Comparison of ENCODE assay signal across 8 cellular contexts in genomic region chr7:45111298-45112223, GRCh38. TPM values are rescaled to one million over a fixed set of nuclear protein-coding genes. Genes with fewer than 3 reads are reported as not detected.
DNase-seq lines count a peak whose midpoint lies in the region; ATAC-seq and TF ChIP-seq lines count a peak whose summit lies in the region.

TSS of gene TBRG4 (minus strand) at chr7:45111697. CDS start at chr7:45109237, 2,460 bp downstream.

- no peak within 1 kb of the TSS for H2AK5ac ChIP-seq in mesenchymal stem cell (ENCODE audit: low read length, severe bottlenecking)

- H3K4me2 ChIP-seq in mesenchymal stem cell (ENCODE audit: low read length, poor library complexity, severe bottlenecking): peak within 1 kb of the TSS; percentile 82

- peak; percentile 21 for TF ChIP-seq CTCF in Calu3 (IDR thresholded peaks at IDR 0.05; ENCODE audit: unreplicated experiment)

- intact Hi-C loops in Calu3 (cut with micrococcal nuclease; ENCODE audit: unreplicated experiment): loop anchor here (1.0 to 5.0 kb wide), 2 partner anchors 109 to 125 kb away; partner anchors contain the start of gene CCM2

- H4K8ac ChIP-seq in mesenchymal stem cell (ENCODE audit: low read length): peak within 1 kb of the TSS; percentile 94

- no peak within 1 kb of the TSS for H2BK12ac ChIP-seq in mesenchymal stem cell (ENCODE audit: low read length in 2 of 2)

- H3K4me1 ChIP-seq in endocrine pancreas (ENCODE audit: control insufficient read depth, insufficient read depth, low read length) (no peaks in the 10 kb centered on the region), mesenchymal stem cell (ENCODE audit: control insufficient read depth, insufficient read depth, low read depth, low read length) (peaks cover 10% of the 10 kb centered on the region)

- peak within 1 kb of the TSS; percentile 86 for H2BK120ac ChIP-seq in mesenchymal stem cell (ENCODE audit: low read depth, low read length)

- peak within 1 kb of the TSS; percentile 96 for H3K4me3 Mint-ChIP-seq in Calu3 (ENCODE audit: low read depth, unreplicated experiment)
- peak within 1 kb of the TSS; percentile 87 for H3K4me3 Mint-ChIP-seq in activated CD8-positive, alpha-beta memory T cell treated with anti-CD3 and anti-CD28 coated beads, Interleukin-2, amount 10 ng/mL, durations not matched to agents 7 days and 5 days

- peaks cover 17% of the 10 kb centered on the region for H3K79me1 ChIP-seq in mesenchymal stem cell (replicated peaks; ENCODE audit: low read length, poor library complexity, severe bottlenecking)

- BruUV-seq in Calu3 (replicated peaks; lab: Mats Ljungman, UMichigan): TSS peak; percentile 94

- no peaks in the 10 kb centered on the region for H3K9me3 Mint-ChIP-seq in Calu3 (ENCODE audit: low read depth, unreplicated experiment)
- H3K9me3 Mint-ChIP-seq in activated CD8-positive, alpha-beta memory T cell treated with anti-CD3 and anti-CD28 coated beads, Interleukin-2, amount 10 ng/mL, durations not matched to agents 7 days and 5 days (ENCODE audit: low read depth): no peaks in the 10 kb centered on the region

- H3K27me3 ChIP-seq in endocrine pancreas (ENCODE audit: control insufficient read depth, insufficient read depth, low read length) (no peaks in the 10 kb centered on the region), mesenchymal stem cell (ENCODE audit: control insufficient read depth in 1 of 2, insufficient read depth in 1 of 2, low read length in 2 of 2) (peaks cover 16 to 19% of the 10 kb centered on the region in 2 experiments)

- H3K4me1 Mint-ChIP-seq in Calu3 (ENCODE audit: low read depth, unreplicated experiment): peaks cover 31% of the 10 kb centered on the region
- H3K4me1 Mint-ChIP-seq in activated CD8-positive, alpha-beta memory T cell treated with anti-CD3 and anti-CD28 coated beads, Interleukin-2, amount 10 ng/mL, durations not matched to agents 7 days and 5 days: peaks cover 41% of the 10 kb centered on the region

- H3K36me3 Mint-ChIP-seq in Calu3 (ENCODE audit: insufficient read depth, unreplicated experiment): peaks cover 55% of the 10 kb centered on the region
- peaks cover 27% of the 10 kb centered on the region for H3K36me3 Mint-ChIP-seq in activated CD8-positive, alpha-beta memory T cell treated with anti-CD3 and anti-CD28 coated beads, Interleukin-2, amount 10 ng/mL, durations not matched to agents 7 days and 5 days

- peak within 1 kb of the TSS; percentile 99 for H4K91ac ChIP-seq in mesenchymal stem cell (ENCODE audit: low read length)

- peak within 1 kb of the TSS; percentile 74 for H3K9ac ChIP-seq in endocrine pancreas (ENCODE audit: control insufficient read depth, insufficient read depth, low read length)
- peak within 1 kb of the TSS; percentile 94 for H3K9ac ChIP-seq in mesenchymal stem cell (ENCODE audit: low read length)

- peak within 1 kb of the TSS in 1 of 2 experiments; percentile 73 for H3K14ac ChIP-seq in mesenchymal stem cell (ENCODE audit: low read length in 2 of 2)

- H3K27ac ChIP-seq in mesenchymal stem cell (ENCODE audit: low read length, poor library complexity, severe bottlenecking): peak within 1 kb of the TSS; percentile 86

- H3K18ac ChIP-seq in mesenchymal stem cell (ENCODE audit: low read depth in 1 of 2, low read length in 2 of 2): peak within 1 kb of the TSS; percentile 97 to 98

- H3K27me3 Mint-ChIP-seq in Calu3 (ENCODE audit: unreplicated experiment): peaks cover 32% of the 10 kb centered on the region
- H3K27me3 Mint-ChIP-seq in activated CD8-positive, alpha-beta memory T cell treated with anti-CD3 and anti-CD28 coated beads, Interleukin-2, amount 10 ng/mL, durations not matched to agents 7 days and 5 days: peaks cover 9% of the 10 kb centered on the region

- peak within 1 kb of the TSS; percentile 21 for H2BK15ac ChIP-seq in mesenchymal stem cell (ENCODE audit: low read depth, poor library complexity, severe bottlenecking)

- peak within 1 kb of the TSS; percentile 69 for H2BK5ac ChIP-seq in mesenchymal stem cell (ENCODE audit: low read depth, low read length, poor library complexity, severe bottlenecking)

- peak within 1 kb of the TSS; percentile 99 for H3K27ac Mint-ChIP-seq in Calu3 (ENCODE audit: unreplicated experiment)
- H3K27ac Mint-ChIP-seq in activated CD8-positive, alpha-beta memory T cell treated with anti-CD3 and anti-CD28 coated beads, Interleukin-2, amount 10 ng/mL, durations not matched to agents 7 days and 5 days: peak within 1 kb of the TSS; percentile 89

- CTCF ChIA-PET in Calu3 (lab: Charles Lee): interaction anchor here (0.7 to 1.6 kb wide), 5 partner anchors 16 to 138 kb away, joined by 3 to 7 read pairs (median 3); no protein-coding TSS in a partner anchor
- CTCF ChIA-PET in activated CD8-positive, alpha-beta memory T cell treated with anti-CD3 and anti-CD28 coated beads, Interleukin-2, amount 10 ng/mL, durations not matched to agents 7 days and 5 days (lab: Charles Lee): interaction anchor here (1.0 to 4.3 kb wide), 5 partner anchors 25 to 253 kb away, joined by 3 to 26 read pairs (median 4); no protein-coding TSS in a partner anchor

- H3K9me3 ChIP-seq in endocrine pancreas (ENCODE audit: control insufficient read depth, low read length) (no peaks in the 10 kb centered on the region), mesenchymal stem cell (ENCODE audit: control insufficient read depth, low read length) (no peaks in the 10 kb centered on the region)

- WGBS in mesenchymal stem cell: under 1% methylated on average over 58 of the region's 64 CpGs

- peak; percentile 98 for DNase-seq in Calu3
- DNase-seq in HUDEP-2 (lab: John Stamatoyannopoulos, UW; ENCODE audit: unreplicated experiment in 76 of 76): peak; percentile 35 to 93 (median 86)
- DNase-seq in NOMO-1 treated with dmso at 0.1 percent for 144 hours (lab: John Stamatoyannopoulos, UW; ENCODE audit: unreplicated experiment): peak; percentile 93
- peak; percentile 96 for DNase-seq in activated CD8-positive, alpha-beta memory T cell treated with anti-CD3 and anti-CD28 coated beads, Interleukin-2, amount 10 ng/mL, durations not matched to agents 7 days and 5 days
- DNase-seq in mesenchymal stem cell: peak; percentile 96
- peak; percentile 90 for DNase-seq in stimulated activated CD8-positive, alpha-beta memory T cell treated with anti-CD3 and anti-CD28 coated beads, Interleukin-12 subunit alpha, Interleukin-12 subunit beta, amount 100 ng/mL, for 4 hours (ENCODE audit: low read depth)

- peak within 1 kb of the TSS; percentile 87 for H2AFZ ChIP-seq in mesenchymal stem cell (ENCODE audit: low read depth, low read length)

- peak within 1 kb of the TSS; percentile 41 to 87 for H3K4ac ChIP-seq in mesenchymal stem cell (ENCODE audit: low read depth in 1 of 2, low read length in 2 of 2)

- H3K36me3 ChIP-seq in endocrine pancreas (ENCODE audit: control insufficient read depth, insufficient read depth, low read length) (peaks cover 6% of the 10 kb centered on the region), mesenchymal stem cell (ENCODE audit: control insufficient read depth in 1 of 2, insufficient read depth in 2 of 2, low read depth in 1 of 2, low read length in 2 of 2) (peaks cover 20 to 28% of the 10 kb centered on the region in 2 experiments)

- ATAC-seq in GM21381 (IDR thresholded peaks at IDR 0.05; ENCODE audit: unreplicated experiment): peak; percentile 94
- peak; percentile 92 for ATAC-seq in activated CD8-positive, alpha-beta memory T cell treated with anti-CD3 and anti-CD28 coated beads, Interleukin-2, amount 10 ng/mL, durations not matched to agents 7 days and 5 days

- no peak within 1 kb of the TSS for H3K23ac ChIP-seq in mesenchymal stem cell (ENCODE audit: low read length in 2 of 2)

- H3K4me3 ChIP-seq in endocrine pancreas (ENCODE audit: control insufficient read depth, insufficient read depth, low read length): peak within 1 kb of the TSS; percentile 71
- peak within 1 kb of the TSS; percentile 94 to 99 for H3K4me3 ChIP-seq in mesenchymal stem cell (ENCODE audit: insufficient read depth in 1 of 2, low read depth in 1 of 2, low read length in 2 of 2)

RNA-seq across cellular contexts. Expression of gene TBRG4, which starts in this region (rescaled TPM):
- total RNA-seq in Calu3 (2022): 191 and 199 TPM in 2 replicates
- 100 to 1,000 TPM; 121 to 152 TPM for total RNA-seq in activated CD8-positive, alpha-beta memory T cell treated with anti-CD3 and anti-CD28 coated beads, Interleukin-2, amount 10 ng/mL, durations not matched to agents 7 days and 5 days
- polyA plus RNA-seq in mesenchymal stem cell (2013, experiment 1 of 2): 33.6 TPM
- polyA plus RNA-seq in mesenchymal stem cell (2013, experiment 2 of 2): 33.0 TPM

Comparison
In these comparisons a context has a peak if more than half of its experiments do, and no peak if none do; other contexts are left out.
1. Peak in every context shown above with its lines: DNase-seq, ATAC-seq, H3K4me3 ChIP-seq and H3K27ac ChIP-seq.